Comparison of ENCODE assay signal across 8 cellular contexts in the genomic region with DNA sequence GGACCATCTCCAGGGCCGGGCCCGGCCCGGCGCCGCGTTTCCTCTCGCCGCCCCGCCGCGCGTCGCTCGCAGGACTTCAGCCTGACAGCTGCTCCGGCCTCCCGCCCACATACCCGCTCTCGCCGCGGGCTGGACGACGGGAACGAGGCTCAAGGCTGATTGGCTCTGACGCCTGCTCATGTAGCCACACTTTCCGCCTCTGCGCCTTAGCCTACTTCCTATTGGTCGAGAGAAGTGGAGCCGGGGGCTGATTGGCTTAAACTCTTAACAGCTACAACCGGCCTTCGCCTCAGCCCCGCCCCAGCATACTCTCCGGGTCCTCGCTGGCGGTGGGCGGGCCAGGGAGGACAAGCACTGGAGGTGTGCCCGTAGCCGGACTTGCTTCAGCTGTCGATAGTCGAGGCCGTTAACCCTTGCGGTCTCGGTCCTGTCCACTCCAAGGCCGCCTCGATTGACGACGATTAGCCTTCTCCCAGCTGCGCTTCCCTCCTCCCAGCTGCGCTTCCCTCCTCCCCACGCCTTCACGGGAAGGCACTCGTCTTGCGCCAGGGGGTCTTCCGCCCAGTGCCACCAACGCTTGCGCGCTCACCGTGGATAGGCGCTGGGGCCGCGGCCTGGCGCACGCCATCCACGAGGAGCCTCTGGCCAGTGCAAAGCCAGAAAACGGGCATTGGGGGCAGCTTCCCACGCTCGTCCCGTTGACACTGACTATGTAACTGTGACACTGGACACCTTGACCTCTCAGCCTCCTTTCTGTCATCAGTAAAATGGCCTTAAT. TPM values are rescaled to one million over a fixed set of nuclear protein-coding genes. Genes with fewer than 3 reads are reported as not detected.
DNase-seq lines count a peak whose midpoint lies in the region; ATAC-seq, FAIRE-seq and TF ChIP-seq lines count a peak whose summit lies in the region.

Gene PRADC1, minus strand, starts transcription at position 86 of the 778 bp plus-strand sequence. Its CDS starts 79 bp downstream, at position 7.

- peak within 1 kb of the TSS; percentile 81 to 95 (median 89) for H3K27ac ChIP-seq in pancreas
- H3K27ac ChIP-seq in tibial artery: peak within 1 kb of the TSS; percentile 90 to 92

- FAIRE-seq in pancreas (lab: Jason Lieb, UNC): peak; percentile 74

- peak; percentile 90 for ATAC-seq in HG02759 (IDR thresholded peaks at IDR 0.05; ENCODE audit: unreplicated experiment)
- ATAC-seq in activated naive CD8-positive, alpha-beta T cell treated with anti-CD3 and anti-CD28 coated beads, Interleukin-2, amount 50 U/mL, for 24 hours: peak; percentile 92
- ATAC-seq in Right ventricle myocardium superior (ENCODE audit: poor library complexity): peak; percentile 93
- peak; percentile 90 to 95 (median 90) for ATAC-seq in pancreas

- no peaks in the 10 kb centered on the region for H3K36me3 ChIP-seq in pancreas
- H3K36me3 ChIP-seq in tibial artery: peaks cover 0 to 20% (median 16%) of the 10 kb centered on the region in 3 donors

- H3K27ac Mint-ChIP-seq in activated naive CD8-positive, alpha-beta T cell treated with anti-CD3 and anti-CD28 coated beads, Interleukin-2, amount 50 U/mL, for 24 hours: peak within 1 kb of the TSS; percentile 95

- H3K9me3 Mint-ChIP-seq in activated naive CD8-positive, alpha-beta T cell treated with anti-CD3 and anti-CD28 coated beads, Interleukin-2, amount 50 U/mL, for 24 hours: no peaks in the 10 kb centered on the region

- H3K9me3 ChIP-seq in pancreas (no peaks in the 10 kb centered on the region), tibial artery (no peaks in the 10 kb centered on the region)

- peak within 1 kb of the TSS; percentile 99 for H3K4me3 Mint-ChIP-seq in activated naive CD8-positive, alpha-beta T cell treated with anti-CD3 and anti-CD28 coated beads, Interleukin-2, amount 50 U/mL, for 24 hours

- DNase-seq in GM12864 (ENCODE audit: low read depth): peak; percentile 99
- peak; percentile 95 to 100 (median 99) for DNase-seq in NCI-H1417 (lab: John Stamatoyannopoulos, UW)
- peak; percentile 99 for DNase-seq in SW 1271 (lab: John Stamatoyannopoulos, UW)
- peak; percentile 91 for DNase-seq in activated naive CD8-positive, alpha-beta T cell treated with anti-CD3 and anti-CD28 coated beads, Interleukin-2, amount 50 U/mL, for 24 hours
- DNase-seq in Right ventricle myocardium superior: peak; percentile 99
- peak; percentile 96 to 99 (median 99) for DNase-seq in pancreas
- DNase-seq in tibial artery: peak; percentile 99 to 100

- TF ChIP-seq CTCF in GM12864 (IDR thresholded peaks at IDR 0.05; ENCODE audit: low read depth, low read length, missing control alignments) (no peak), pancreas (IDR thresholded peaks at IDR 0.05) (no peak), tibial artery (IDR thresholded peaks at IDR 0.05) (no peak)

- no peaks in the 10 kb centered on the region for H3K27me3 ChIP-seq in pancreas
- H3K27me3 ChIP-seq in tibial artery: no peaks in the 10 kb centered on the region

- 0% methylated on average over 57 to 67 of the region's 67 CpGs for WGBS in pancreas, 2 donors

- H3K4me1 Mint-ChIP-seq in activated naive CD8-positive, alpha-beta T cell treated with anti-CD3 and anti-CD28 coated beads, Interleukin-2, amount 50 U/mL, for 24 hours: peaks cover 36% of the 10 kb centered on the region

- intact Hi-C loops in Right ventricle myocardium superior (cut with DNase I) (no loop called here), pancreas (cut with DNase I) (no loop called here), tibial artery (cut with DNase I; ENCODE audit: low total_unique reads) (loop anchor here (10.0 kb wide), 1 partner anchor 151 kb away; the partner anchor contains the start of gene ALMS1)

- peak within 1 kb of the TSS; percentile 78 for H3K4me3 ChIP-seq in GM12864 (ENCODE audit: low read depth, low read length)
- H3K4me3 ChIP-seq in pancreas: peak within 1 kb of the TSS; percentile 86 to 95 (median 94)
- H3K4me3 ChIP-seq in tibial artery: peak within 1 kb of the TSS; percentile 69 to 86

- peaks cover 29% of the 10 kb centered on the region for H3K36me3 Mint-ChIP-seq in activated naive CD8-positive, alpha-beta T cell treated with anti-CD3 and anti-CD28 coated beads, Interleukin-2, amount 50 U/mL, for 24 hours (ENCODE audit: low read depth)

- H3K4me1 ChIP-seq in pancreas (peaks cover 0 to 15% (median 8%) of the 10 kb centered on the region in 3 donors), tibial artery (peaks cover 0 to 38% (median 27%) of the 10 kb centered on the region in 4 donors)

- no peaks in the 10 kb centered on the region for H3K27me3 Mint-ChIP-seq in activated naive CD8-positive, alpha-beta T cell treated with anti-CD3 and anti-CD28 coated beads, Interleukin-2, amount 50 U/mL, for 24 hours

RNA-seq across cellular contexts. Expression of gene PRADC1, which starts in this region (rescaled TPM):
- 91.6 TPM for total RNA-seq in Right ventricle myocardium superior
- 10 to 100 TPM; 10.5 to 16.7 (median 13.2) TPM for total RNA-seq in pancreas
- 10 to 100 TPM; 19.1 to 20.9 TPM for polyA plus RNA-seq in pancreas

Comparison
In these comparisons a context has a peak if more than half of its experiments do, and no peak if none do; other contexts are left out.
1. Peak in every context shown above with its lines: DNase-seq, ATAC-seq, H3K4me3 ChIP-seq and H3K27ac ChIP-seq.